19 cellular contexts compared by ENCODE assay signal in genomic region chr2:63631501-63631900, GRCh38. TPM values are rescaled to one million over a fixed set of nuclear protein-coding genes. Genes with fewer than 3 reads are reported as not detected.
DNase-seq lines count a peak whose midpoint lies in the region; ATAC-seq and TF ChIP-seq lines count a peak whose summit lies in the region.
"Had no signal": no experiment of that assay in that cellular context is flagged by ENCODE, and none has a peak within 500 bp of the region (broad histone marks: within the 10 kb centered on the region; RNA-seq: fewer than 3 reads in every experiment).

No MANE protein-coding gene starts in this region.

- ATAC-seq in SK-N-SH treated with all-trans-retinoic acid at 6 μM for 48 hours = no peak
- ATAC-seq: HCT116 had no signal

- DNase-seq in NCI-H82 (lab: John Stamatoyannopoulos, UW) = peak; percentile 38
- no peak for DNase-seq in NCI-H82 treated with DMSO at 0.1 percent for 48 hours (lab: John Stamatoyannopoulos, UW; ENCODE audit: unreplicated experiment)
- DNase-seq in RPMI7951 (ENCODE audit: low read depth) = peak; percentile 14
- no peak for DNase-seq in SIG-M5 treated with dmso at 0.1 percent for 504 hours (lab: John Stamatoyannopoulos, UW; ENCODE audit: unreplicated experiment)
- no peak for DNase-seq in mucosa of gallbladder (ENCODE audit: low spot score)
- no peak for DNase-seq in AG08396 (ENCODE audit: low spot score)
- DNase-seq: 8988T; C1 segment of cervical spinal cord; CD4-positive, CD25-positive, alpha-beta regulatory T cell; CD8-positive, alpha-beta memory T cell; COR-L47; DMS79; GF-D8; GOT3; H7; HFFc6; IMR-90 had no signal

TF ChIP-seq in SK-N-SH treated with all-trans-retinoic acid at 6 μM for 48 hours, 23 proteins besides CTCF, POLR2A, EP300 and RAD21:
- peak; percentile 79; the same call in 1 of the 2 replicates for TF ChIP-seq TCF4 (CRISPR knock-in tag; IDR thresholded peaks at IDR 0.05; ENCODE audit: borderline replicate concordance)
- TF ChIP-seq ZFP30 (CRISPR knock-in tag; IDR thresholded peaks at IDR 0.05) = no peak
- TF ChIP-seq ZNF565 (CRISPR knock-in tag; conservative IDR thresholded peaks at IDR 0.05; ENCODE audit: low read depth) = no peak
- TF ChIP-seq TSHZ2 (CRISPR knock-in tag; IDR thresholded peaks at IDR 0.05) = no peak

RNA-seq across cellular contexts. Expression of gene MDH1, which starts 42.7 kb away (rescaled TPM):
- 343 and 387 TPM in 2 replicates for total RNA-seq in RPMI7951 (2014; rRNA removed; shearing (Covaris generic))
- total RNA-seq in mucosa of gallbladder = 149 TPM

RNA-seq across cellular contexts. Expression of gene WDPCP, which starts 43.2 kb away (rescaled TPM):
- 6.1 and 11.8 TPM in 2 replicates for total RNA-seq in RPMI7951 (2014; rRNA removed; shearing (Covaris generic))
- 7.8 TPM for total RNA-seq in mucosa of gallbladder

Comparison
In these comparisons a context has a peak if more than half of its experiments do, and no peak if none do; other contexts are left out.
1. DNase-seq: peak in NCI-H82 (single experiment) and RPMI7951 (single experiment); none in NCI-H82 treated with DMSO at 0.1 percent for 48 hours (single experiment), SIG-M5 treated with dmso at 0.1 percent for 504 hours (single experiment), mucosa of gallbladder (single experiment) and AG08396 (single experiment).